Comparison of ENCODE assay signal across 1 cellular context in genomic region chrX:16436348-16437188, GRCh38.
TF ChIP-seq lines count a peak whose summit lies in the region.

No MANE protein-coding gene starts in this region.

TF ChIP-seq in H1, 55 proteins besides CTCF, POLR2A, EP300 and RAD21 (continued from another document):
- TF ChIP-seq, protein P1, sequence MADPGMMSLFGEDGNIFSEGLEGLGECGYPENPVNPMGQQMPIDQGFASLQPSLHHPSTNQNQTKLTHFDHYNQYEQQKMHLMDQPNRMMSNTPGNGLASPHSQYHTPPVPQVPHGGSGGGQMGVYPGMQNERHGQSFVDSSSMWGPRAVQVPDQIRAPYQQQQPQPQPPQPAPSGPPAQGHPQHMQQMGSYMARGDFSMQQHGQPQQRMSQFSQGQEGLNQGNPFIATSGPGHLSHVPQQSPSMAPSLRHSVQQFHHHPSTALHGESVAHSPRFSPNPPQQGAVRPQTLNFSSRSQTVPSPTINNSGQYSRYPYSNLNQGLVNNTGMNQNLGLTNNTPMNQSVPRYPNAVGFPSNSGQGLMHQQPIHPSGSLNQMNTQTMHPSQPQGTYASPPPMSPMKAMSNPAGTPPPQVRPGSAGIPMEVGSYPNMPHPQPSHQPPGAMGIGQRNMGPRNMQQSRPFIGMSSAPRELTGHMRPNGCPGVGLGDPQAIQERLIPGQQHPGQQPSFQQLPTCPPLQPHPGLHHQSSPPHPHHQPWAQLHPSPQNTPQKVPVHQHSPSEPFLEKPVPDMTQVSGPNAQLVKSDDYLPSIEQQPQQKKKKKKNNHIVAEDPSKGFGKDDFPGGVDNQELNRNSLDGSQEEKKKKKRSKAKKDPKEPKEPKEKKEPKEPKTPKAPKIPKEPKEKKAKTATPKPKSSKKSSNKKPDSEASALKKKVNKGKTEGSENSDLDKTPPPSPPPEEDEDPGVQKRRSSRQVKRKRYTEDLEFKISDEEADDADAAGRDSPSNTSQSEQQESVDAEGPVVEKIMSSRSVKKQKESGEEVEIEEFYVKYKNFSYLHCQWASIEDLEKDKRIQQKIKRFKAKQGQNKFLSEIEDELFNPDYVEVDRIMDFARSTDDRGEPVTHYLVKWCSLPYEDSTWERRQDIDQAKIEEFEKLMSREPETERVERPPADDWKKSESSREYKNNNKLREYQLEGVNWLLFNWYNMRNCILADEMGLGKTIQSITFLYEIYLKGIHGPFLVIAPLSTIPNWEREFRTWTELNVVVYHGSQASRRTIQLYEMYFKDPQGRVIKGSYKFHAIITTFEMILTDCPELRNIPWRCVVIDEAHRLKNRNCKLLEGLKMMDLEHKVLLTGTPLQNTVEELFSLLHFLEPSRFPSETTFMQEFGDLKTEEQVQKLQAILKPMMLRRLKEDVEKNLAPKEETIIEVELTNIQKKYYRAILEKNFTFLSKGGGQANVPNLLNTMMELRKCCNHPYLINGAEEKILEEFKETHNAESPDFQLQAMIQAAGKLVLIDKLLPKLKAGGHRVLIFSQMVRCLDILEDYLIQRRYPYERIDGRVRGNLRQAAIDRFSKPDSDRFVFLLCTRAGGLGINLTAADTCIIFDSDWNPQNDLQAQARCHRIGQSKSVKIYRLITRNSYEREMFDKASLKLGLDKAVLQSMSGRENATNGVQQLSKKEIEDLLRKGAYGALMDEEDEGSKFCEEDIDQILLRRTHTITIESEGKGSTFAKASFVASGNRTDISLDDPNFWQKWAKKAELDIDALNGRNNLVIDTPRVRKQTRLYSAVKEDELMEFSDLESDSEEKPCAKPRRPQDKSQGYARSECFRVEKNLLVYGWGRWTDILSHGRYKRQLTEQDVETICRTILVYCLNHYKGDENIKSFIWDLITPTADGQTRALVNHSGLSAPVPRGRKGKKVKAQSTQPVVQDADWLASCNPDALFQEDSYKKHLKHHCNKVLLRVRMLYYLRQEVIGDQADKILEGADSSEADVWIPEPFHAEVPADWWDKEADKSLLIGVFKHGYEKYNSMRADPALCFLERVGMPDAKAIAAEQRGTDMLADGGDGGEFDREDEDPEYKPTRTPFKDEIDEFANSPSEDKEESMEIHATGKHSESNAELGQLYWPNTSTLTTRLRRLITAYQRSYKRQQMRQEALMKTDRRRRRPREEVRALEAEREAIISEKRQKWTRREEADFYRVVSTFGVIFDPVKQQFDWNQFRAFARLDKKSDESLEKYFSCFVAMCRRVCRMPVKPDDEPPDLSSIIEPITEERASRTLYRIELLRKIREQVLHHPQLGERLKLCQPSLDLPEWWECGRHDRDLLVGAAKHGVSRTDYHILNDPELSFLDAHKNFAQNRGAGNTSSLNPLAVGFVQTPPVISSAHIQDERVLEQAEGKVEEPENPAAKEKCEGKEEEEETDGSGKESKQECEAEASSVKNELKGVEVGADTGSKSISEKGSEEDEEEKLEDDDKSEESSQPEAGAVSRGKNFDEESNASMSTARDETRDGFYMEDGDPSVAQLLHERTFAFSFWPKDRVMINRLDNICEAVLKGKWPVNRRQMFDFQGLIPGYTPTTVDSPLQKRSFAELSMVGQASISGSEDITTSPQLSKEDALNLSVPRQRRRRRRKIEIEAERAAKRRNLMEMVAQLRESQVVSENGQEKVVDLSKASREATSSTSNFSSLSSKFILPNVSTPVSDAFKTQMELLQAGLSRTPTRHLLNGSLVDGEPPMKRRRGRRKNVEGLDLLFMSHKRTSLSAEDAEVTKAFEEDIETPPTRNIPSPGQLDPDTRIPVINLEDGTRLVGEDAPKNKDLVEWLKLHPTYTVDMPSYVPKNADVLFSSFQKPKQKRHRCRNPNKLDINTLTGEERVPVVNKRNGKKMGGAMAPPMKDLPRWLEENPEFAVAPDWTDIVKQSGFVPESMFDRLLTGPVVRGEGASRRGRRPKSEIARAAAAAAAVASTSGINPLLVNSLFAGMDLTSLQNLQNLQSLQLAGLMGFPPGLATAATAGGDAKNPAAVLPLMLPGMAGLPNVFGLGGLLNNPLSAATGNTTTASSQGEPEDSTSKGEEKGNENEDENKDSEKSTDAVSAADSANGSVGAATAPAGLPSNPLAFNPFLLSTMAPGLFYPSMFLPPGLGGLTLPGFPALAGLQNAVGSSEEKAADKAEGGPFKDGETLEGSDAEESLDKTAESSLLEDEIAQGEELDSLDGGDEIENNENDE (IDR thresholded peaks at IDR 0.05; ENCODE audit: insufficient replicate concordance, low read length): no peak
- no peak for TF ChIP-seq POU5F1 (IDR thresholded peaks at IDR 0.05; ENCODE audit: low read depth, low read length)
